9 cellular contexts compared by ENCODE assay signal in genomic region chr1:226082587-226082917, GRCh38. TPM values are rescaled to one million over a fixed set of nuclear protein-coding genes. Genes with fewer than 3 reads are reported as not detected.
DNase-seq lines count a peak whose midpoint lies in the region; ATAC-seq, FAIRE-seq and TF ChIP-seq lines count a peak whose summit lies in the region.
"Had no signal": no experiment of that assay in that cellular context is flagged by ENCODE, and none has a peak within 500 bp of the region (broad histone marks: within the 10 kb centered on the region; RNA-seq: fewer than 3 reads in every experiment).

No MANE protein-coding gene starts in this region.

- CTCF ChIA-PET in Caco-2 (lab: Charles Lee), result interaction anchor here (1.4 to 2.3 kb wide), 4 partner anchors 18 to 46 kb away, joined by 5 to 27 read pairs (median 9); partner anchors contain the start of gene H3-3A
- CTCF ChIA-PET in OCI-LY7 (lab: Charles Lee; ENCODE audit: unreplicated experiment), result interaction anchor here (0.6 kb wide), 1 partner anchor 18 kb away, joined by 3 read pairs; no protein-coding TSS in a partner anchor
- CTCF ChIA-PET in endothelial cell of umbilical vein (lab: Charles Lee), result interaction anchor here (1.3 to 2.5 kb wide), 12 partner anchors 8 to 114 kb away, joined by 3 to 40 read pairs (median 6); no protein-coding TSS in a partner anchor

- dilution Hi-C loops in endothelial cell of umbilical vein (cut with MboI; ENCODE audit: extremely low pct_ligation_motif_present, low sequenced_read_pairs), result no loop called here

- H3K36me3 Mint-ChIP-seq in Caco-2 (ENCODE audit: insufficient read depth, unreplicated experiment), result no peaks in the 10 kb centered on the region

- H3K4me3 ChIP-seq in Caco-2 (ENCODE audit: low read depth, low read length), result peak overlapping the region; percentile 74
- peak overlapping the region; percentile 70 for H3K4me3 ChIP-seq in OCI-LY7 (ENCODE audit: low read depth, low read length, poor library complexity, severe bottlenecking)
- peak overlapping the region in 2 of 3 experiments; percentile 58 to 69 for H3K4me3 ChIP-seq in endothelial cell of umbilical vein (replicated peaks in 1 of 3; ENCODE audit: insufficient read depth in 1 of 3, low read depth in 1 of 3, low read length in 3 of 3)
- H3K4me3 ChIP-seq in pancreas, result peak overlapping the region in 3 of 4 donors; percentile 50 to 81 (median 74)

- BruUV-seq in Caco-2 (replicated peaks; lab: Mats Ljungman, UMichigan) (no TSS peak), OCI-LY7 (replicated peaks; lab: Mats Ljungman, UMichigan) (no TSS peak), endothelial cell of umbilical vein (replicated peaks; lab: Mats Ljungman, UMichigan) (no TSS peak)

- H3K27ac Mint-ChIP-seq in Caco-2 (ENCODE audit: unreplicated experiment), result no peak overlapping the region

- H3K79me2 ChIP-seq in OCI-LY7 (ENCODE audit: insufficient read depth, low read depth, low read length) (no peaks in the 10 kb centered on the region), endothelial cell of umbilical vein (ENCODE audit: control insufficient read depth, insufficient read depth, low read length) (no peaks in the 10 kb centered on the region)

- H3K36me3 ChIP-seq in Caco-2 (ENCODE audit: control insufficient read depth, insufficient read depth, low read length), result no peaks in the 10 kb centered on the region
- H3K36me3 ChIP-seq in OCI-LY7 (ENCODE audit: insufficient read depth, low read length), result no peaks in the 10 kb centered on the region
- H3K36me3 ChIP-seq in endothelial cell of umbilical vein (ENCODE audit: control insufficient read depth in 2 of 2, extremely low read depth in 1 of 2, insufficient read depth in 2 of 2, low read length in 2 of 2), result no peaks in the 10 kb centered on the region
- H3K36me3 ChIP-seq in pancreas, result no peaks in the 10 kb centered on the region

- H3K9me3 ChIP-seq in Caco-2 (no peaks in the 10 kb centered on the region), OCI-LY7 (ENCODE audit: low read length) (no peaks in the 10 kb centered on the region), endothelial cell of umbilical vein (replicated peaks; ENCODE audit: control insufficient read depth, insufficient read depth, low read length) (no peaks in the 10 kb centered on the region), pancreas (no peaks in the 10 kb centered on the region)

- DNase-seq in Caco-2 (no peak), OCI-LY7 (ENCODE audit: low spot score) (no peak), endothelial cell of umbilical vein (ENCODE audit: low read depth, low spot score) (no peak), pancreas (no peak), GM19240 (ENCODE audit: insufficient read length, low spot score) (no peak), substantia nigra (lab: John Stamatoyannopoulos, UW) (no peak)
- DNase-seq: NCI-H1048 had no signal

- H3K4me3 Mint-ChIP-seq in Caco-2 (ENCODE audit: unreplicated experiment), result peak overlapping the region; percentile 90

- H3K4me1 ChIP-seq in Caco-2 (no peaks in the 10 kb centered on the region), OCI-LY7 (ENCODE audit: insufficient read depth, low read length, poor library complexity, severe bottlenecking) (peaks cover 33% of the 10 kb centered on the region), endothelial cell of umbilical vein (ENCODE audit: control insufficient read depth, extremely low read depth, insufficient read depth, low read length) (peaks cover 5% of the 10 kb centered on the region), pancreas (peaks cover 0 to 3% (median 0%) of the 10 kb centered on the region in 3 donors)

- H3K9me3 Mint-ChIP-seq in Caco-2 (ENCODE audit: unreplicated experiment), result no peaks in the 10 kb centered on the region

- TF ChIP-seq POLR2A in endothelial cell of umbilical vein (IDR thresholded peaks at IDR 0.05; ENCODE audit: low read depth, low read length), result no peak

- H4K20me1 ChIP-seq in OCI-LY7 (ENCODE audit: insufficient read depth, low read length) (no peaks in the 10 kb centered on the region), endothelial cell of umbilical vein (replicated peaks; ENCODE audit: control insufficient read depth, extremely low read depth, insufficient read depth, low read length) (no peaks in the 10 kb centered on the region)

- no peaks in the 10 kb centered on the region for H3K27me3 Mint-ChIP-seq in Caco-2 (ENCODE audit: insufficient read depth, unreplicated experiment)

- no peak overlapping the region for H3K27ac ChIP-seq in OCI-LY7 (ENCODE audit: low read depth, low read length, poor library complexity, severe bottlenecking)
- H3K27ac ChIP-seq in endothelial cell of umbilical vein (ENCODE audit: insufficient read depth, low read depth, low read length), result peak overlapping the region; percentile 20
- H3K27ac ChIP-seq in pancreas, result peak overlapping the region; percentile 40 to 81 (median 75)
- H3K27ac ChIP-seq in substantia nigra (ENCODE audit: low read depth, low read length, poor library complexity, severe bottlenecking), result no peak overlapping the region

- H3K27me3 ChIP-seq in Caco-2 (replicated peaks; ENCODE audit: control insufficient read depth, insufficient read depth, low read length) (no peaks in the 10 kb centered on the region), endothelial cell of umbilical vein (ENCODE audit: control insufficient read depth in 2 of 2, insufficient read depth in 2 of 2, low read length in 2 of 2) (no peaks in the 10 kb centered on the region), pancreas (no peaks in the 10 kb centered on the region)

- peak overlapping the region; percentile 64 for H2AFZ ChIP-seq in OCI-LY7 (ENCODE audit: low read length)
- peak overlapping the region; percentile 85 for H2AFZ ChIP-seq in endothelial cell of umbilical vein (ENCODE audit: low read depth, low read length)

- no peaks in the 10 kb centered on the region for H3K9me1 ChIP-seq in endothelial cell of umbilical vein (replicated peaks; ENCODE audit: control insufficient read depth, extremely low read depth, insufficient read depth, low read length)

- TF ChIP-seq CTCF in Caco-2 (IDR thresholded peaks at IDR 0.05; ENCODE audit: insufficient read depth in 1 of 2, low read depth in 1 of 2, low read length in 1 of 2, severe bottlenecking in 1 of 2, unreplicated experiment in 1 of 2), result no peak
- TF ChIP-seq CTCF in OCI-LY7 (conservative IDR thresholded peaks at IDR 0.05; ENCODE audit: low read length), result no peak
- TF ChIP-seq CTCF in endothelial cell of umbilical vein (IDR thresholded peaks at IDR 0.05; ENCODE audit: extremely low read depth in 1 of 2, insufficient read depth in 1 of 2, low read depth in 1 of 2, low read length in 2 of 2), result no peak
- no peak for TF ChIP-seq CTCF in pancreas (IDR thresholded peaks at IDR 0.05)

- FAIRE-seq in endothelial cell of umbilical vein (lab: Jason Lieb, UNC) (no peak), pancreas (lab: Jason Lieb, UNC) (no peak)

- intact Hi-C loops in Caco-2 (cut with micrococcal nuclease; ENCODE audit: unreplicated experiment), result no loop called here
- intact Hi-C loops in OCI-LY7 (cut with micrococcal nuclease; ENCODE audit: unreplicated experiment), result loop anchor here (2.0 to 5.0 kb wide), 2 partner anchors 18 to 40 kb away; no protein-coding TSS in a partner anchor
- intact Hi-C loops in endothelial cell of umbilical vein (cut with micrococcal nuclease), result loop anchor here (2.0 kb wide), 1 partner anchor 20 kb away; the partner anchor contains the start of gene H3-3A
- intact Hi-C loops in pancreas (cut with DNase I), result no loop called here

- H3K9ac ChIP-seq in endothelial cell of umbilical vein (replicated peaks; ENCODE audit: extremely low read depth, insufficient read depth, low read length), result peak overlapping the region; percentile 55

- POLR2A ChIA-PET in Caco-2 (lab: Charles Lee), result interaction anchor here (1.5 kb wide), 2 partner anchors 9 to 20 kb away, joined by 11 to 14 read pairs; partner anchors contain the start of gene H3-3A
- POLR2A ChIA-PET in OCI-LY7 (lab: Charles Lee), result interaction anchor here (0.6 to 2.5 kb wide), 12 partner anchors 8 to 279 kb away, joined by 3 to 12 read pairs (median 4); no protein-coding TSS in a partner anchor
- POLR2A ChIA-PET in endothelial cell of umbilical vein (lab: Charles Lee), result interaction anchor here (2.3 kb wide), 1 partner anchor 20 kb away, joined by 9 read pairs; the partner anchor contains the start of gene H3-3A

- no peak for ATAC-seq in pancreas
- ATAC-seq in GM19324 (IDR thresholded peaks at IDR 0.05; ENCODE audit: low FRiP score, unreplicated experiment), result no peak
- no peak for ATAC-seq in GM19035 (IDR thresholded peaks at IDR 0.05; ENCODE audit: unreplicated experiment)

- WGBS in pancreas, 2 donors, result 72 to 78% methylated on average over 7 of the region's 7 CpGs

- H3K9me2 ChIP-seq in OCI-LY7 (ENCODE audit: insufficient read depth, low read length), result no peaks in the 10 kb centered on the region

- H3K4me1 Mint-ChIP-seq in Caco-2 (ENCODE audit: low read depth, unreplicated experiment), result no peaks in the 10 kb centered on the region

- peak overlapping the region; percentile 80 for H3K4me2 ChIP-seq in OCI-LY7 (ENCODE audit: low read length)
- peak overlapping the region; percentile 92 for H3K4me2 ChIP-seq in endothelial cell of umbilical vein (ENCODE audit: insufficient read depth, low read length)

TF ChIP-seq in endothelial cell of umbilical vein, 7 proteins besides CTCF, POLR2A, EP300 and RAD21 (continues in another document):
- no peak for TF ChIP-seq MYC (IDR thresholded peaks at IDR 0.05; ENCODE audit: low read depth, low read length)
- TF ChIP-seq FOS (IDR thresholded peaks at IDR 0.05; ENCODE audit: borderline replicate concordance, insufficient read depth, low read length), result no peak
- TF ChIP-seq GATA2 (IDR thresholded peaks at IDR 0.05; ENCODE audit: insufficient read depth, insufficient read length, low read depth, low read length), result no peak
- no peak for TF ChIP-seq EZH2 (IDR thresholded peaks at IDR 0.05; ENCODE audit: borderline replicate concordance, low read depth, low read length, severe bottlenecking)
- TF ChIP-seq JUN (IDR thresholded peaks at IDR 0.05; ENCODE audit: borderline replicate concordance, insufficient read depth, insufficient read length, low read depth), result no peak
- no peak for TF ChIP-seq POLR2AphosphoS5 (IDR thresholded peaks at IDR 0.05; ENCODE audit: insufficient read depth, low read depth, low read length)

RNA-seq across cellular contexts. Expression of gene H3-3A, which starts 20.0 kb away (rescaled TPM):
- total RNA-seq in Caco-2 (2022), result 512 and 554 TPM in 2 replicates
- 365 and 416 TPM in 2 replicates for total RNA-seq in OCI-LY7 (2014; rRNA removed; shearing (Covaris generic))
- 661 and 742 TPM in 2 replicates for total RNA-seq in OCI-LY7 (2022)
- total RNA-seq in endothelial cell of umbilical vein, result 448 and 477 TPM in 2 replicates
- polyA plus RNA-seq in endothelial cell of umbilical vein, result 387 and 426 TPM in 2 replicates
- 325 and 468 TPM in 2 replicates for polyA plus RNA-seq in endothelial cell of umbilical vein (2011; cell fraction: cytosol; rRNA removed)
- 112 and 143 TPM in 2 replicates for polyA plus RNA-seq in endothelial cell of umbilical vein (2011; cell fraction: nucleus; rRNA removed)
- 296 and 379 TPM in 2 replicates for polyA plus RNA-seq in endothelial cell of umbilical vein (2012)
- polyA minus RNA-seq in endothelial cell of umbilical vein, result 69.0 and 75.4 TPM in 2 replicates
- 101 TPM for polyA minus RNA-seq in endothelial cell of umbilical vein (2011; cell fraction: cytosol; rRNA and poly(A)+ RNA removed)
- polyA minus RNA-seq in endothelial cell of umbilical vein (2011; cell fraction: nucleus; rRNA and poly(A)+ RNA removed), result 33.2 and 34.6 TPM in 2 replicates
- total RNA-seq in pancreas, result 100 to 1,000 TPM; 122 to 302 (median 193) TPM
- polyA plus RNA-seq in pancreas, result 100 to 1,000 TPM; 329 to 427 TPM

Comparison
In these comparisons a context has a peak if more than half of its experiments do, and no peak if none do; other contexts are left out.
1. H3K27ac ChIP-seq: peak in endothelial cell of umbilical vein (single experiment) and pancreas (4 of 4); none in OCI-LY7 (single experiment) and substantia nigra (single experiment).
2. intact Hi-C loops: an anchor here in OCI-LY7 (2.0 to 5.0 kb wide) and endothelial cell of umbilical vein (2.0 kb wide); none called in Caco-2 and pancreas.
3. Peak in every context shown above with its lines, with median percentiles within 50 percentile points of each other: H3K4me3 ChIP-seq.